In the genomic region with DNA sequence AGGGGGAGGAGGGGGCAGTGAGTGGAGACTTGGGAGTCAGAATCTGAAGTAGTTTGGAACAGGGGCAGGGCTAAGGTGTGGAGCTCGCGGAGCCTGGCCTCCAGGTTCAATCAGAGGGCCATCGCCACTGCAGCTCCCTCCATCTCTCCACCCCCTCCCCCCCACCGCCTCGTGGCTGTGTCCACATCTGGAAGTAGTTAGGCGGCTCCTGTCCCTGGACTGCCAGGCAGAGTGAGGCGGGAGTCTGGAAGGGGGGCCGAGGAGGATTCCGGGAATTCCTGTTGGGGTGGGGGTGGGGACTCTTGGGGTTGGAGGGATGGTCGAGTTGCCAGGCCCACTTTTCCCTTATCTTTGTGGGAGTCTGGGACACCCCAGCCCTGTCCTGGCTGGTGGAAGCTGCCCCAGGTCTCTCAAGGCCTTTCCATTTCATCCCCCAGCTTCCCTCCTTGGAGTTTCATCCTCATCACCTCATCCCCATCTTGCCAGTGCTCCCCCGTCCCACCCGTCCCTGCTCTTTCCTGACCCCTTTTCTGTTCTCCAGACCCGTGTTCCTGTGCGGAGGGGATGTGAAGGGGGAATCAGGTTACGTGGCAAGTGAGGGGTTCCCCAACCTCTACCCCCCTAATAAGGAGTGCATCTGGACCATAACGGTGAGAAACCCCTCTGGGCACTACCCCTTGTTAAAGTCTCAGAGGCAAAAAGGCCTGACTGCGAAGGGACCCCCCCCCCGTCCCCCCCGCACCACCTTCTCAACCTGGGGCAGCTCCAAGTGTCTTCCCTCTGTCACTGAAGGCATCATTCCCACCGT, we compare ENCODE assay signal across 8 cellular contexts. TPM values are rescaled to one million over a fixed set of nuclear protein-coding genes. Genes with fewer than 3 reads are reported as not detected.
DNase-seq lines count a peak whose midpoint lies in the region; ATAC-seq, FAIRE-seq and TF ChIP-seq lines count a peak whose summit lies in the region.

No MANE protein-coding gene starts in this region.

- H3K79me2 ChIP-seq in mammary epithelial cell (ENCODE audit: insufficient read depth, low read length) = no peaks in the 10 kb centered on the region

- H3K4me1 ChIP-seq in A673 (ENCODE audit: insufficient read depth, low read length, poor library complexity, severe bottlenecking) = peaks cover 13% of the 10 kb centered on the region
- peaks cover 26% of the 10 kb centered on the region for H3K4me1 ChIP-seq in HUES48 (ENCODE audit: control insufficient read depth, insufficient read depth, low read length)
- H3K4me1 ChIP-seq in mammary epithelial cell (ENCODE audit: insufficient read depth, low read length) = peaks cover 18% of the 10 kb centered on the region
- H3K4me1 ChIP-seq in mesodermal cell (ENCODE audit: control insufficient read depth, insufficient read depth, low read length, poor library complexity, severe bottlenecking) = peaks cover 21% of the 10 kb centered on the region

- peak overlapping the region; percentile 92 for H3K4me2 ChIP-seq in mammary epithelial cell (ENCODE audit: insufficient read depth, low read depth, low read length)

- peak overlapping the region; percentile 56 for H3K27ac ChIP-seq in A673 (ENCODE audit: low read depth, low read length, poor library complexity, severe bottlenecking)
- H3K27ac ChIP-seq in HUES48 (ENCODE audit: low read depth, low read length) = peak overlapping the region; percentile 28
- H3K27ac ChIP-seq in mammary epithelial cell (ENCODE audit: insufficient read depth, low read depth, low read length) = no peak overlapping the region
- peak overlapping the region; percentile 88 for H3K27ac ChIP-seq in mesodermal cell (ENCODE audit: low read depth, low read length, severe bottlenecking)

- intact Hi-C loops in A673 (cut with micrococcal nuclease; ENCODE audit: unreplicated experiment) (loop anchor here (5.0 kb wide), 1 partner anchor 89 kb away; the partner anchor contains the start of gene GIGYF1), mammary epithelial cell (cut with micrococcal nuclease) (no loop called here)

- no peak for FAIRE-seq in RCC 7860 (lab: Jason Lieb, UNC)

- no peaks in the 10 kb centered on the region for H4K20me1 ChIP-seq in mammary epithelial cell (ENCODE audit: insufficient read depth, low read length)

- peak overlapping the region; percentile 90 for H2AFZ ChIP-seq in mammary epithelial cell (ENCODE audit: low read depth, low read length)

- 67% methylated on average over 7 of the region's 20 CpGs for WGBS in mammary epithelial cell (ENCODE audit: low coverage, missing lambda C conversion rate)
- 13 to 16% methylated on average over 3 to 5 of the region's 20 CpGs for WGBS in mesodermal cell (ENCODE audit: insufficient coverage in 2 of 2), 2 experiments

- peak; percentile 80 for DNase-seq in A673 (ENCODE audit: low spot score)
- no peak for DNase-seq in mammary epithelial cell
- DNase-seq in RCC 7860 (ENCODE audit: low spot score) = no peak

- H3K36me3 ChIP-seq in A673 (ENCODE audit: insufficient read depth, low read length, poor library complexity, severe bottlenecking) = peaks cover 3% of the 10 kb centered on the region
- H3K36me3 ChIP-seq in HUES48 (ENCODE audit: control insufficient read depth, insufficient read depth, low read length) = 0 out of 2 replicates have a peak, but pooled peaks cover 4% of the 10 kb centered on the region
- no peaks in the 10 kb centered on the region for H3K36me3 ChIP-seq in mammary epithelial cell (ENCODE audit: insufficient read depth, low read length)
- H3K36me3 ChIP-seq in mesodermal cell (ENCODE audit: control insufficient read depth, insufficient read depth, low read length) = peaks cover 7% of the 10 kb centered on the region

- POLR2A ChIA-PET in A673 (lab: Charles Lee; ENCODE audit: low non-redundant PET) = interaction anchor here (0.6 to 0.9 kb wide), 3 partner anchors 17 to 331 kb away, joined by 3 to 23 read pairs (median 3); partner anchors contain the start of gene FBXO24

- peak overlapping the region; percentile 69 for H3K4me3 ChIP-seq in A673 (ENCODE audit: low read depth, low read length, poor library complexity, severe bottlenecking)
- H3K4me3 ChIP-seq in HUES48 (ENCODE audit: low read depth, low read length) = peak overlapping the region; percentile 61
- no peak overlapping the region for H3K4me3 ChIP-seq in mammary epithelial cell (replicated peaks in 1 of 3; ENCODE audit: insufficient read depth in 1 of 3, low read depth in 2 of 3, low read length in 3 of 3)
- H3K4me3 ChIP-seq in mesodermal cell (ENCODE audit: extremely low read depth, insufficient read depth, low read length, poor library complexity, severe bottlenecking) = peak overlapping the region; percentile 53

- no peaks in the 10 kb centered on the region for H3K9me3 ChIP-seq in A673 (ENCODE audit: low read depth, low read length, poor library complexity, severe bottlenecking)
- H3K9me3 ChIP-seq in HUES48 (ENCODE audit: control insufficient read depth, insufficient read depth, low read length) = no peaks in the 10 kb centered on the region
- H3K9me3 ChIP-seq in mammary epithelial cell (replicated peaks; ENCODE audit: insufficient read depth, low read length) = no peaks in the 10 kb centered on the region
- no peaks in the 10 kb centered on the region for H3K9me3 ChIP-seq in mesodermal cell (ENCODE audit: control insufficient read depth, low read length)

- BruUV-seq in A673 (replicated peaks; lab: Mats Ljungman, UMichigan) = no TSS peak
- BruUV-seq in mammary epithelial cell (replicated peaks; lab: Mats Ljungman, UMichigan) = no TSS peak

- dilution Hi-C loops in mammary epithelial cell (cut with HindIII; ENCODE audit: low sequenced_read_pairs) = no loop called here

- H3K27me3 ChIP-seq in A673 (replicated peaks; ENCODE audit: insufficient read depth, low read depth, low read length, poor library complexity) (no peaks in the 10 kb centered on the region), HUES48 (ENCODE audit: control insufficient read depth, insufficient read depth, low read length) (no peaks in the 10 kb centered on the region; the same call in 1 of the 2 replicates), mammary epithelial cell (ENCODE audit: insufficient read depth, low read length) (no peaks in the 10 kb centered on the region)

- CTCF ChIA-PET in A673 (lab: Charles Lee) = interaction anchor here (0.6 kb wide), 1 partner anchor 102 kb away, joined by 10 read pairs; no protein-coding TSS in a partner anchor
- CTCF ChIA-PET in mammary epithelial cell (lab: Charles Lee; ENCODE audit: low non-redundant PET) = interaction anchor here (0.6 kb wide), 1 partner anchor 90 kb away, joined by 4 read pairs; no protein-coding TSS in a partner anchor

- in situ Hi-C loops in mammary epithelial cell (cut with MboI; ENCODE audit: low sequenced_read_pairs in 2 of 2) = no loop called here

- H3K9ac ChIP-seq in HUES48 (ENCODE audit: low read depth, low read length) = no peak overlapping the region; the same call in 1 of the 2 replicates
- no peak overlapping the region for H3K9ac ChIP-seq in mammary epithelial cell (ENCODE audit: insufficient read depth, low read length)

- TF ChIP-seq CTCF in A673 (conservative IDR thresholded peaks at IDR 0.05; ENCODE audit: low read depth, low read length) (no peak), mammary epithelial cell (conservative IDR thresholded peaks at IDR 0.05 in 1 of 2, IDR thresholded peaks at IDR 0.05 in 1 of 2; ENCODE audit: extremely low read depth in 1 of 2, insufficient read depth in 1 of 2, low read depth in 1 of 2, low read length in 2 of 2) (no peak)

- ATAC-seq in GM19467 (IDR thresholded peaks at IDR 0.05; ENCODE audit: unreplicated experiment) (no peak), HG02870 (IDR thresholded peaks at IDR 0.05; ENCODE audit: unreplicated experiment) (no peak), GM19463 (IDR thresholded peaks at IDR 0.05; ENCODE audit: unreplicated experiment) (no peak)

RNA-seq across cellular contexts. Expression of gene PCOLCE, which starts 0.9 kb away (rescaled TPM):
- total RNA-seq in A673 (2021) (45.0 and 70.1 TPM in 2 replicates), mammary epithelial cell (1 to 10 TPM in 1 of 2 donors, under 1 TPM in 1; 0.67 to 6.9 TPM)
- polyA plus RNA-seq in mammary epithelial cell = 0.86 TPM
- not detected for polyA minus RNA-seq in mammary epithelial cell
- 94.4 TPM for polyA plus RNA-seq in mesodermal cell (2013, experiment 1 of 2)
- polyA plus RNA-seq in mesodermal cell (2013, experiment 2 of 2) = 83.5 TPM

RNA-seq across cellular contexts. Expression of gene MOSPD3, which starts 9.2 kb away (rescaled TPM):
- 17.3 and 24.8 TPM in 2 replicates for total RNA-seq in A673 (2021)
- 10 to 100 TPM in 1 of 2 donors, 1 to 10 TPM in 1; 6.8 to 16.3 TPM for total RNA-seq in mammary epithelial cell
- polyA plus RNA-seq in mammary epithelial cell = 15.7 TPM
- polyA minus RNA-seq in mammary epithelial cell = 11.3 TPM
- polyA plus RNA-seq in mesodermal cell (2013, experiment 1 of 2) = 30.8 TPM
- polyA plus RNA-seq in mesodermal cell (2013, experiment 2 of 2) = 23.6 TPM

RNA-seq across cellular contexts. Expression of gene FBXO24, which starts 17.0 kb away (rescaled TPM):
- total RNA-seq in A673 (2021) = 0.44 and 0.75 TPM in 2 replicates
- under 1 TPM; 0.17 to 0.45 TPM for total RNA-seq in mammary epithelial cell
- polyA plus RNA-seq in mammary epithelial cell = 0.44 TPM
- polyA minus RNA-seq in mammary epithelial cell = not detected
- polyA plus RNA-seq in mesodermal cell (2013, experiment 1 of 2) = 1.5 TPM
- 0.86 TPM for polyA plus RNA-seq in mesodermal cell (2013, experiment 2 of 2)

RNA-seq across cellular contexts. Expression of gene LRCH4, which starts 17.2 kb away (rescaled TPM):
- total RNA-seq in A673 (2021) (42.4 and 50.4 TPM in 2 replicates), mammary epithelial cell (10 to 100 TPM in 1 of 2 donors, 1 to 10 TPM in 1; 7.8 to 29.1 TPM)
- 8.1 TPM for polyA plus RNA-seq in mammary epithelial cell
- polyA minus RNA-seq in mammary epithelial cell = 6.0 TPM
- polyA plus RNA-seq in mesodermal cell (2013, experiment 1 of 2) = 53.1 TPM
- polyA plus RNA-seq in mesodermal cell (2013, experiment 2 of 2) = 44.1 TPM

RNA-seq across cellular contexts. Expression of gene SAP25, which starts 29.4 kb away (rescaled TPM):
- total RNA-seq in A673 (2021) (1.7 and 2.8 TPM in 2 replicates), mammary epithelial cell (1 to 10 TPM in 1 of 2 donors, not detected in 1; 2.0 TPM)
- 0.18 TPM for polyA plus RNA-seq in mammary epithelial cell
- polyA minus RNA-seq in mammary epithelial cell = not detected
- 4.4 TPM for polyA plus RNA-seq in mesodermal cell (2013, experiment 1 of 2)
- polyA plus RNA-seq in mesodermal cell (2013, experiment 2 of 2) = 3.1 TPM

Comparison
In these comparisons a context has a peak if more than half of its experiments do, and no peak if none do; other contexts are left out.
1. H3K4me3 ChIP-seq: peak in A673 (single experiment), HUES48 (single experiment) and mesodermal cell (single experiment); none in mammary epithelial cell (0 of 3).